23 cellular contexts compared by ENCODE assay signal in the genomic region with DNA sequence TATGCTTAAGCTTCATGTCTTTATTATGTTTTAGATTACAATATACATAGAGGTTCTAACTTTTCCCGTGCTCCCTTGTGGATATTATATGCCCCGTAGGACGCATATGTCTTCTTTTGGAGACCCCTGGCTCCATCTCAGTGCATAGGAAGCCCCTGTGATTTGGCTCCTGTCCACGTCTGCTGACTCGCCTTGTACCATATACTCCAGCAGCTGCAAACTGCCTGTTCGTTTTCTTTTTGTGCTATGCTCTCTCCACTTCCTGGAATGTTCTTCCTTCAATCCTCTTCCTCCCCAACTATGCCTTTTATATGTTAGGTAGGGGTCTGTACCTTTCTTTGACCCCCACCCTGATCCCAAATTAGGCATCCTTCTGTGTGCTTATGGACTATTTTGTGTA.
DNase-seq lines count a peak whose midpoint lies in the region; ATAC-seq and TF ChIP-seq lines count a peak whose summit lies in the region.
"Had no signal": no experiment of that assay in that cellular context is flagged by ENCODE, and none has a peak within 500 bp of the region (broad histone marks: within the 10 kb centered on the region; RNA-seq: fewer than 3 reads in every experiment).

No MANE protein-coding gene starts in this region.

- H3K4me1 ChIP-seq in SJCRH30: peaks cover 13% of the 10 kb centered on the region
- H3K4me1 ChIP-seq: A549 had no signal

- H3K27me3 Mint-ChIP-seq in natural killer cell treated with Interleukin-12 subunit alpha and Interleukin-12 subunit beta and Interleukin-15 and Interleukin-18, amount 100 ng/mL, for 72 hours: no peaks in the 10 kb centered on the region
- H3K27me3 Mint-ChIP-seq: IgD-negative memory B cell had no signal

- H3K4me3 ChIP-seq in SJCRH30: no peak overlapping the region
- no peak overlapping the region for H3K4me3 ChIP-seq in cardiac fibroblast (replicated peaks in 1 of 2; ENCODE audit: low read depth in 2 of 2, low read length in 2 of 2)
- H3K4me3 ChIP-seq: A549 had no signal

- ATAC-seq in HG02763 (IDR thresholded peaks at IDR 0.05; ENCODE audit: unreplicated experiment): no peak
- ATAC-seq in HG03280 (IDR thresholded peaks at IDR 0.05; ENCODE audit: unreplicated experiment): no peak
- no peak for ATAC-seq in natural killer cell treated with Interleukin-12 subunit alpha and Interleukin-12 subunit beta and Interleukin-15 and Interleukin-18, amount 100 ng/mL, for 72 hours
- ATAC-seq: A549 had no signal

- H3K4me3 Mint-ChIP-seq in natural killer cell treated with Interleukin-12 subunit alpha and Interleukin-12 subunit beta and Interleukin-15 and Interleukin-18, amount 100 ng/mL, for 72 hours: no peak overlapping the region
- H3K4me3 Mint-ChIP-seq: HFFc6 had no signal

- H3K36me3 ChIP-seq in SJCRH30: peaks cover 65% of the 10 kb centered on the region

- no peak for TF ChIP-seq CTCF in cardiac fibroblast (IDR thresholded peaks at IDR 0.05; ENCODE audit: low read depth, low read length)

- H3K9me3 Mint-ChIP-seq in natural killer cell treated with Interleukin-12 subunit alpha and Interleukin-12 subunit beta and Interleukin-15 and Interleukin-18, amount 100 ng/mL, for 72 hours: no peaks in the 10 kb centered on the region
- H3K9me3 Mint-ChIP-seq: HFFc6 had no signal

- peaks cover 14 to 22% of the 10 kb centered on the region in 2 donors for H3K4me1 Mint-ChIP-seq in natural killer cell treated with Interleukin-12 subunit alpha and Interleukin-12 subunit beta and Interleukin-15 and Interleukin-18, amount 100 ng/mL, for 72 hours (ENCODE audit: low read depth in 2 of 2)

- no peak overlapping the region for H3K27ac Mint-ChIP-seq in natural killer cell treated with Interleukin-12 subunit alpha and Interleukin-12 subunit beta and Interleukin-15 and Interleukin-18, amount 100 ng/mL, for 72 hours
- H3K27ac Mint-ChIP-seq: HFFc6, IgD-negative memory B cell had no signal

- peak; percentile 3 for DNase-seq in ELR (ENCODE audit: low read depth)
- peak; percentile 54 to 70 for DNase-seq in SJCRH30
- DNase-seq in cardiac fibroblast (ENCODE audit: low read depth in 2 of 2): peak; percentile 4 to 5
- DNase-seq in myocyte (ENCODE audit: low read depth): peak; percentile 26
- no peak for DNase-seq in SIG-M5 (lab: John Stamatoyannopoulos, UW)
- no peak for DNase-seq in natural killer cell treated with Interleukin-12 subunit alpha and Interleukin-12 subunit beta and Interleukin-15 and Interleukin-18, amount 100 ng/mL, for 72 hours (ENCODE audit: low spot score)
- DNase-seq: DMS79 treated with DMSO at 0.1 percent for 48 hours, H7, HFFc6, Kasumi-1, MM.1S, NCI-H1092, NCI-H146, NCI-H2081, NCI-H2171 treated with DMSO at 0.1 percent for 48 hours, NCI-H446 treated with DMSO at 0.1 percent for 48 hours, Right ventricle myocardium superior had no signal

- H3K36me3 Mint-ChIP-seq in natural killer cell treated with Interleukin-12 subunit alpha and Interleukin-12 subunit beta and Interleukin-15 and Interleukin-18, amount 100 ng/mL, for 72 hours: peaks cover 10% of the 10 kb centered on the region

- H3K27ac ChIP-seq in SJCRH30: peak overlapping the region; percentile 24; the same call in 1 of the 2 replicates
- H3K27ac ChIP-seq: C4-2B, HL-60 had no signal

- no peaks in the 10 kb centered on the region for H3K27me3 ChIP-seq in SJCRH30

- H3K9me3 ChIP-seq in SJCRH30 (replicated peaks): no peaks in the 10 kb centered on the region
- H3K9me3 ChIP-seq: A549 had no signal

Comparison
In these comparisons a context has a peak if more than half of its experiments do, and no peak if none do; other contexts are left out.
1. DNase-seq: peak in ELR (single experiment), SJCRH30 (2 of 2), cardiac fibroblast (2 of 2) and myocyte (single experiment); none in SIG-M5 (single experiment) and natural killer cell treated with Interleukin-12 subunit alpha and Interleukin-12 subunit beta and Interleukin-15 and Interleukin-18, amount 100 ng/mL, for 72 hours (single experiment).